ENCODE assay signal across 14 cellular contexts in genomic region chr4:48649505-48649904, GRCh38.
DNase-seq lines count a peak whose midpoint lies in the region; TF ChIP-seq lines count a peak whose summit lies in the region.
"Had no signal": no experiment of that assay in that cellular context is flagged by ENCODE, and none has a peak within 500 bp of the region (broad histone marks: within the 10 kb centered on the region; RNA-seq: fewer than 3 reads in every experiment).

No MANE protein-coding gene starts in this region.

- DNase-seq in Ammon's horn (ENCODE audit: low spot score) (peak; percentile 42), MV-4-11 (lab: John Stamatoyannopoulos, UW) (peak; percentile 15), pons (ENCODE audit: low spot score) (peak; percentile 64), GM13977 (ENCODE audit: low spot score) (no peak), HK-2 (ENCODE audit: unreplicated experiment) (no peak)
- no peak for DNase-seq in activated CD8-positive, alpha-beta memory T cell treated with anti-CD3 and anti-CD28 coated beads, Interleukin-2, amount 50 U/mL, for 4 hours
- DNase-seq: ACHN; BE2C; CD4-positive, alpha-beta memory T cell; DMS79; GOT3; H9 had no signal

- no peak for TF ChIP-seq CTCF in GM13977 (IDR thresholded peaks at IDR 0.05; ENCODE audit: extremely low read depth, insufficient read depth, missing control alignments)

- in situ Hi-C loops in GM13977 (cut with MboI; ENCODE audit: low pct_unique_long_range_greater_than_20kb, low sequenced_read_pairs, unreplicated experiment), result no loop called here

- peak overlapping the region; percentile 25 for H3K27ac ChIP-seq in cingulate gyrus (ENCODE audit: low read depth, low read length)
- H3K27ac ChIP-seq: C4-2B had no signal

Comparison
In these comparisons a context has a peak if more than half of its experiments do, and no peak if none do; other contexts are left out.
1. DNase-seq: peak in Ammon's horn (single experiment), MV-4-11 (single experiment) and pons (single experiment); none in GM13977 (single experiment), HK-2 (single experiment) and activated CD8-positive, alpha-beta memory T cell treated with anti-CD3 and anti-CD28 coated beads, Interleukin-2, amount 50 U/mL, for 4 hours (single experiment).